Comparison of ENCODE assay signal across 19 cellular contexts in genomic region chr2:100823665-100824438, GRCh38. TPM values are rescaled to one million over a fixed set of nuclear protein-coding genes. Genes with fewer than 3 reads are reported as not detected.
"Had no signal": no experiment of that assay in that cellular context is flagged by ENCODE, and none has a peak within 500 bp of the region (broad histone marks: within the 10 kb centered on the region; RNA-seq: fewer than 3 reads in every experiment).

No MANE protein-coding gene starts in this region.

- H3K36me3 ChIP-seq: lower lobe of right lung, neutrophil had no signal

- H3K27ac ChIP-seq: lower lobe of right lung, neutrophil, parathyroid adenoma had no signal

- H3K9me3 ChIP-seq: lower lobe of right lung, neutrophil had no signal

- H3K4me1 ChIP-seq: parathyroid adenoma had no signal

- H3K4me3 ChIP-seq: coronary artery, lower lobe of right lung had no signal

- ATAC-seq: activated CD8-positive, alpha-beta memory T cell treated with anti-CD3 and anti-CD28 coated beads, Interleukin-2, amount 10 ng/mL, durations not matched to agents 7 days and 5 days; activated T-helper 17 cell treated with anti-CD3 and anti-CD28 coated beads, Interleukin-2, amount 50 U/mL, for 72 hours; lower lobe of right lung; natural killer cell treated with Interleukin-12 subunit alpha and Interleukin-12 subunit beta and Interleukin-15 and Interleukin-18, amount 100 ng/mL, for 72 hours; stimulated activated effector memory CD8-positive, alpha-beta T cell treated with anti-CD3 and anti-CD28 coated beads, Interleukin-12 subunit alpha, Interleukin-12 subunit beta, amount 100 ng/mL, for 72 hours had no signal

- DNase-seq: activated B cell treated with CpG ODN at 0.5 μM for 24 hours; activated CD4-positive, alpha-beta memory T cell treated with anti-CD3 and anti-CD28 coated beads for 36 hours; activated CD4-positive, alpha-beta T cell treated with anti-CD3 and anti-CD28 coated beads for 4 hours; activated CD8-positive, alpha-beta memory T cell treated with anti-CD3 and anti-CD28 coated beads, Interleukin-2, amount 10 ng/mL, durations not matched to agents 7 days and 5 days; activated naive CD4-positive, alpha-beta T cell; activated T-cell treated with anti-CD3 and anti-CD28 coated beads, Interleukin-2, amount 50 U/mL, for 1 hour; aorta; immature natural killer cell; lower lobe of right lung; small intestine; stimulated activated CD4-positive, alpha-beta T cell treated with anti-CD3 and anti-CD28 coated beads, Interleukin-4, amount 100 ng/mL, for 24 hours; T-helper 1 cell; T-helper 9 cell had no signal

RNA-seq across cellular contexts. Expression of gene NPAS2, which starts 3.9 kb away (rescaled TPM):
- total RNA-seq: activated B cell treated with CpG ODN at 0.5 μM for 24 hours had no signal
- polyA plus RNA-seq: immature natural killer cell had no signal
